Comparison of ENCODE assay signal across 2 cellular contexts in the genomic region with DNA sequence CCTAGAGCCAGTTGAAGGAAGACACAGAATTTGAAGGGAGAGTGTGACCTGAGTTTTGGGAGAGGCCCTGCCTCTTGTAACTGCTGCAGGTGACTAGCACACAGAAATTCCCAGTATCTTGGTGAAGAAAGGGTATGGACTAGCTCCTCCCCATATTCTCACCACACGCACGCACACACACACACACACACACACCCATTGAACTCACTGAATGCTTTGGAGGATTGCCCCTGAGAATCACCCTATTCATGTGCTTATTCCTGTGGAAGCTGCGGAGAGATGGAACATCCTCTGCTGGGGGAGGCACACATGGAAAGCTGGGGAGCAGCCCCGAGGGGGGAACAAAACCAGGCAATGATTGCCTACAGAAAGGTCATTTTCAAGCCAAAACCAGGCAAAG.
A peak's percentile ranks its signal among the peaks of the same experiment; 100 is the strongest.
TF ChIP-seq lines count a peak whose summit lies in the region.

No MANE protein-coding gene starts in this region.

TF ChIP-seq in GM23338, 12 proteins besides CTCF, POLR2A, EP300 and RAD21:
- TF ChIP-seq, protein P1, sequence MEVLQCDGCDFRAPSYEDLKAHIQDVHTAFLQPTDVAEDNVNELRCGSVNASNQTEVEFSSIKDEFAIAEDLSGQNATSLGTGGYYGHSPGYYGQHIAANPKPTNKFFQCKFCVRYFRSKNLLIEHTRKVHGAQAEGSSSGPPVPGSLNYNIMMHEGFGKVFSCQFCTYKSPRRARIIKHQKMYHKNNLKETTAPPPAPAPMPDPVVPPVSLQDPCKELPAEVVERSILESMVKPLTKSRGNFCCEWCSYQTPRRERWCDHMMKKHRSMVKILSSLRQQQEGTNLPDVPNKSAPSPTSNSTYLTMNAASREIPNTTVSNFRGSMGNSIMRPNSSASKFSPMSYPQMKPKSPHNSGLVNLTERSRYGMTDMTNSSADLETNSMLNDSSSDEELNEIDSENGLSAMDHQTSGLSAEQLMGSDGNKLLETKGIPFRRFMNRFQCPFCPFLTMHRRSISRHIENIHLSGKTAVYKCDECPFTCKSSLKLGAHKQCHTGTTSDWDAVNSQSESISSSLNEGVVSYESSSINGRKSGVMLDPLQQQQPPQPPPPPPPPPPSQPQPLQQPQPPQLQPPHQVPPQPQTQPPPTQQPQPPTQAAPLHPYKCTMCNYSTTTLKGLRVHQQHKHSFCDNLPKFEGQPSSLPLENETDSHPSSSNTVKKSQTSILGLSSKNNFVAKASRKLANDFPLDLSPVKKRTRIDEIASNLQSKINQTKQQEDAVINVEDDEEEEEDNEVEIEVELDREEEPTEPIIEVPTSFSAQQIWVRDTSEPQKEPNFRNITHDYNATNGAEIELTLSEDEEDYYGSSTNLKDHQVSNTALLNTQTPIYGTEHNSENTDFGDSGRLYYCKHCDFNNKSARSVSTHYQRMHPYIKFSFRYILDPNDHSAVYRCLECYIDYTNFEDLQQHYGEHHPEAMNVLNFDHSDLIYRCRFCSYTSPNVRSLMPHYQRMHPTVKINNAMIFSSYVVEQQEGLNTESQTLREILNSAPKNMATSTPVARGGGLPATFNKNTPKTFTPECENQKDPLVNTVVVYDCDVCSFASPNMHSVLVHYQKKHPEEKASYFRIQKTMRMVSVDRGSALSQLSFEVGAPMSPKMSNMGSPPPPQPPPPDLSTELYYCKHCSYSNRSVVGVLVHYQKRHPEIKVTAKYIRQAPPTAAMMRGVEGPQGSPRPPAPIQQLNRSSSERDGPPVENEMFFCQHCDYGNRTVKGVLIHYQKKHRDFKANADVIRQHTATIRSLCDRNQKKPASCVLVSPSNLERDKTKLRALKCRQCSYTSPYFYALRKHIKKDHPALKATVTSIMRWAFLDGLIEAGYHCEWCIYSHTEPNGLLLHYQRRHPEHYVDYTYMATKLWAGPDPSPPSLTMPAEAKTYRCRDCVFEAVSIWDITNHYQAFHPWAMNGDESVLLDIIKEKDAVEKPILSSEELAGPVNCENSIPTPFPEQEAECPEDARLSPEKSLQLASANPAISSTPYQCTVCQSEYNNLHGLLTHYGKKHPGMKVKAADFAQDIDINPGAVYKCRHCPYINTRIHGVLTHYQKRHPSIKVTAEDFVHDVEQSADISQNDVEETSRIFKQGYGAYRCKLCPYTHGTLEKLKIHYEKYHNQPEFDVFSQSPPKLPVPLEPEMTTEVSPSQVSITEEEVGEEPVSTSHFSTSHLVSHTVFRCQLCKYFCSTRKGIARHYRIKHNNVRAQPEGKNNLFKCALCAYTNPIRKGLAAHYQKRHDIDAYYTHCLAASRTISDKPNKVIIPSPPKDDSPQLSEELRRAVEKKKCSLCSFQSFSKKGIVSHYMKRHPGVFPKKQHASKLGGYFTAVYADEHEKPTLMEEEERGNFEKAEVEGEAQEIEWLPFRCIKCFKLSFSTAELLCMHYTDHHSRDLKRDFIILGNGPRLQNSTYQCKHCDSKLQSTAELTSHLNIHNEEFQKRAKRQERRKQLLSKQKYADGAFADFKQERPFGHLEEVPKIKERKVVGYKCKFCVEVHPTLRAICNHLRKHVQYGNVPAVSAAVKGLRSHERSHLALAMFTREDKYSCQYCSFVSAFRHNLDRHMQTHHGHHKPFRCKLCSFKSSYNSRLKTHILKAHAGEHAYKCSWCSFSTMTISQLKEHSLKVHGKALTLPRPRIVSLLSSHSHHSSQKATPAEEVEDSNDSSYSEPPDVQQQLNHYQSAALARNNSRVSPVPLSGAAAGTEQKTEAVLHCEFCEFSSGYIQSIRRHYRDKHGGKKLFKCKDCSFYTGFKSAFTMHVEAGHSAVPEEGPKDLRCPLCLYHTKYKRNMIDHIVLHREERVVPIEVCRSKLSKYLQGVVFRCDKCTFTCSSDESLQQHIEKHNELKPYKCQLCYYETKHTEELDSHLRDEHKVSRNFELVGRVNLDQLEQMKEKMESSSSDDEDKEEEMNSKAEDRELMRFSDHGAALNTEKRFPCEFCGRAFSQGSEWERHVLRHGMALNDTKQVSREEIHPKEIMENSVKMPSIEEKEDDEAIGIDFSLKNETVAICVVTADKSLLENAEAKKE (CRISPR knock-in tag; IDR thresholded peaks at IDR 0.05), result no peak
- TF ChIP-seq, protein P2, sequence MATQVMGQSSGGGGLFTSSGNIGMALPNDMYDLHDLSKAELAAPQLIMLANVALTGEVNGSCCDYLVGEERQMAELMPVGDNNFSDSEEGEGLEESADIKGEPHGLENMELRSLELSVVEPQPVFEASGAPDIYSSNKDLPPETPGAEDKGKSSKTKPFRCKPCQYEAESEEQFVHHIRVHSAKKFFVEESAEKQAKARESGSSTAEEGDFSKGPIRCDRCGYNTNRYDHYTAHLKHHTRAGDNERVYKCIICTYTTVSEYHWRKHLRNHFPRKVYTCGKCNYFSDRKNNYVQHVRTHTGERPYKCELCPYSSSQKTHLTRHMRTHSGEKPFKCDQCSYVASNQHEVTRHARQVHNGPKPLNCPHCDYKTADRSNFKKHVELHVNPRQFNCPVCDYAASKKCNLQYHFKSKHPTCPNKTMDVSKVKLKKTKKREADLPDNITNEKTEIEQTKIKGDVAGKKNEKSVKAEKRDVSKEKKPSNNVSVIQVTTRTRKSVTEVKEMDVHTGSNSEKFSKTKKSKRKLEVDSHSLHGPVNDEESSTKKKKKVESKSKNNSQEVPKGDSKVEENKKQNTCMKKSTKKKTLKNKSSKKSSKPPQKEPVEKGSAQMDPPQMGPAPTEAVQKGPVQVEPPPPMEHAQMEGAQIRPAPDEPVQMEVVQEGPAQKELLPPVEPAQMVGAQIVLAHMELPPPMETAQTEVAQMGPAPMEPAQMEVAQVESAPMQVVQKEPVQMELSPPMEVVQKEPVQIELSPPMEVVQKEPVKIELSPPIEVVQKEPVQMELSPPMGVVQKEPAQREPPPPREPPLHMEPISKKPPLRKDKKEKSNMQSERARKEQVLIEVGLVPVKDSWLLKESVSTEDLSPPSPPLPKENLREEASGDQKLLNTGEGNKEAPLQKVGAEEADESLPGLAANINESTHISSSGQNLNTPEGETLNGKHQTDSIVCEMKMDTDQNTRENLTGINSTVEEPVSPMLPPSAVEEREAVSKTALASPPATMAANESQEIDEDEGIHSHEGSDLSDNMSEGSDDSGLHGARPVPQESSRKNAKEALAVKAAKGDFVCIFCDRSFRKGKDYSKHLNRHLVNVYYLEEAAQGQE (IDR thresholded peaks at IDR 0.05; ENCODE audit: unreplicated experiment), result no peak
- peak; percentile 53; the same call in 1 of the 2 replicates for TF ChIP-seq NANOG (IDR thresholded peaks at IDR 0.05; ENCODE audit: borderline replicate concordance)

TF ChIP-seq in SK-N-SH treated with all-trans-retinoic acid at 6 μM for 48 hours, 23 proteins besides CTCF, POLR2A, EP300 and RAD21 (continued from another document):
- TF ChIP-seq, protein P3, sequence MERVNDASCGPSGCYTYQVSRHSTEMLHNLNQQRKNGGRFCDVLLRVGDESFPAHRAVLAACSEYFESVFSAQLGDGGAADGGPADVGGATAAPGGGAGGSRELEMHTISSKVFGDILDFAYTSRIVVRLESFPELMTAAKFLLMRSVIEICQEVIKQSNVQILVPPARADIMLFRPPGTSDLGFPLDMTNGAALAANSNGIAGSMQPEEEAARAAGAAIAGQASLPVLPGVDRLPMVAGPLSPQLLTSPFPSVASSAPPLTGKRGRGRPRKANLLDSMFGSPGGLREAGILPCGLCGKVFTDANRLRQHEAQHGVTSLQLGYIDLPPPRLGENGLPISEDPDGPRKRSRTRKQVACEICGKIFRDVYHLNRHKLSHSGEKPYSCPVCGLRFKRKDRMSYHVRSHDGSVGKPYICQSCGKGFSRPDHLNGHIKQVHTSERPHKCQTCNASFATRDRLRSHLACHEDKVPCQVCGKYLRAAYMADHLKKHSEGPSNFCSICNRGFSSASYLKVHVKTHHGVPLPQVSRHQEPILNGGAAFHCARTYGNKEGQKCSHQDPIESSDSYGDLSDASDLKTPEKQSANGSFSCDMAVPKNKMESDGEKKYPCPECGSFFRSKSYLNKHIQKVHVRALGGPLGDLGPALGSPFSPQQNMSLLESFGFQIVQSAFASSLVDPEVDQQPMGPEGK (CRISPR knock-in tag; IDR thresholded peaks at IDR 0.05; ENCODE audit: borderline replicate concordance), result no peak
- no peak for TF ChIP-seq ZFP3 (CRISPR knock-in tag; IDR thresholded peaks at IDR 0.05)
- TF ChIP-seq, protein P4, sequence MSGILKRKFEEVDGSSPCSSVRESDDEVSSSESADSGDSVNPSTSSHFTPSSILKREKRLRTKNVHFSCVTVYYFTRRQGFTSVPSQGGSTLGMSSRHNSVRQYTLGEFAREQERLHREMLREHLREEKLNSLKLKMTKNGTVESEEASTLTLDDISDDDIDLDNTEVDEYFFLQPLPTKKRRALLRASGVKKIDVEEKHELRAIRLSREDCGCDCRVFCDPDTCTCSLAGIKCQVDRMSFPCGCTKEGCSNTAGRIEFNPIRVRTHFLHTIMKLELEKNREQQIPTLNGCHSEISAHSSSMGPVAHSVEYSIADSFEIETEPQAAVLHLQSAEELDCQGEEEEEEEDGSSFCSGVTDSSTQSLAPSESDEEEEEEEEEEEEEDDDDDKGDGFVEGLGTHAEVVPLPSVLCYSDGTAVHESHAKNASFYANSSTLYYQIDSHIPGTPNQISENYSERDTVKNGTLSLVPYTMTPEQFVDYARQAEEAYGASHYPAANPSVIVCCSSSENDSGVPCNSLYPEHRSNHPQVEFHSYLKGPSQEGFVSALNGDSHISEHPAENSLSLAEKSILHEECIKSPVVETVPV (CRISPR knock-in tag; IDR thresholded peaks at IDR 0.05), result no peak
TF ChIP-seq in SK-N-SH treated with all-trans-retinoic acid at 6 μM for 48 hours: peak in this region for 0.
